In the genomic region with DNA sequence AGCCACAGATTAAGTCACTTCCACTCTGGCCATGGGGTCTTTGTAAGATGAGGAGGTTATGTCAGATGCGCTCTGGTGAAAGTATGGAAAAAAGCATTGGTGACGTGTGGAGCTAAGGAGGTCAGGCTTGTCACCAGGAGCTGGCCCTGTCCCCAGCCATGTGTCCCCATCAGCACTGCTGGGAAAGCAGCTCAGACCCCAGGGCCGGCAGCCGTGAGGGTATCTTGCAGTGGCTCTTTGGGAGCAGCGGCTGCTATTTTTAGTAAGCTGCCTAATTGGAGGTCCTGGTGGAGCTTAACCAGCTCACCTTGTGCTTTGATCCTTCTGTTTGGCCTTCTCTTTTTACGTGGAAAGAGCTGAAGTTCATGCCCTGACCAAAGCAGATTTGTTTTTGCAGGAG, we compare ENCODE assay signal across 20 cellular contexts.
A peak's percentile ranks its signal among the peaks of the same experiment; 100 is the strongest.
DNase-seq lines count a peak whose midpoint lies in the region; ATAC-seq and TF ChIP-seq lines count a peak whose summit lies in the region.
"Had no signal": no experiment of that assay in that cellular context is flagged by ENCODE, and none has a peak within 500 bp of the region (broad histone marks: within the 10 kb centered on the region; RNA-seq: fewer than 3 reads in every experiment).

No MANE protein-coding gene starts in this region.

- peaks cover 19% of the 10 kb centered on the region for H3K4me1 ChIP-seq in CD4-positive, alpha-beta memory T cell (ENCODE audit: insufficient read depth, low read length)
- H3K4me1 ChIP-seq in right atrium auricular region (peaks cover 0 to 85% of the 10 kb centered on the region in 2 donors), tibial nerve (peaks cover 3 to 93% (median 55%) of the 10 kb centered on the region in 4 donors)
- H3K4me1 ChIP-seq: Caco-2 had no signal

- WGBS in tibial nerve, 2 donors: 62 to 75% methylated on average over 6 of the region's 6 CpGs

- intact Hi-C loops in CD4-positive, alpha-beta memory T cell (cut with micrococcal nuclease): no loop called here

- H3K27me3 ChIP-seq in CD4-positive, alpha-beta memory T cell (ENCODE audit: insufficient read depth, low read length): no peaks in the 10 kb centered on the region
- H3K27me3 ChIP-seq in right atrium auricular region: no peaks in the 10 kb centered on the region
- H3K27me3 ChIP-seq in tibial nerve: no peaks in the 10 kb centered on the region
- H3K27me3 ChIP-seq: neural progenitor cell had no signal

- ATAC-seq in T-helper 17 cell (no peak), GM19351 (IDR thresholded peaks at IDR 0.05; ENCODE audit: unreplicated experiment) (no peak)

- peaks cover 22 to 52% (median 26%) of the 10 kb centered on the region in 4 donors for H3K4me1 Mint-ChIP-seq in CD4-positive, alpha-beta memory T cell
- H3K4me1 Mint-ChIP-seq in T-helper 17 cell: peaks cover 35% of the 10 kb centered on the region
- peaks cover 14% of the 10 kb centered on the region for H3K4me1 Mint-ChIP-seq in progenitor cell of endocrine pancreas (ENCODE audit: low read depth)

- H3K4me3 Mint-ChIP-seq in CD4-positive, alpha-beta memory T cell: no peak overlapping the region
- H3K4me3 Mint-ChIP-seq in T-helper 17 cell: no peak overlapping the region
- H3K4me3 Mint-ChIP-seq in progenitor cell of endocrine pancreas (ENCODE audit: low read depth): no peak overlapping the region
- H3K4me3 Mint-ChIP-seq: IgD-negative memory B cell, neural progenitor cell had no signal

- H3K27ac ChIP-seq in CD4-positive, alpha-beta memory T cell (ENCODE audit: low read depth, low read length): no peak overlapping the region
- H3K27ac ChIP-seq in right atrium auricular region: peak overlapping the region; percentile 6 to 58
- peak overlapping the region in 2 of 4 donors; percentile 68 to 87 for H3K27ac ChIP-seq in tibial nerve
- H3K27ac ChIP-seq: neural progenitor cell, WERI-Rb-1 had no signal

- no peaks in the 10 kb centered on the region for H3K36me3 ChIP-seq in CD4-positive, alpha-beta memory T cell (ENCODE audit: insufficient read depth, low read length)
- H3K36me3 ChIP-seq in right atrium auricular region (no peaks in the 10 kb centered on the region), tibial nerve (peaks cover 0 to 3% (median 0%) of the 10 kb centered on the region in 3 donors)
- H3K36me3 ChIP-seq: neural progenitor cell had no signal

- peak overlapping the region; percentile 13 to 76 (median 66) for H3K27ac Mint-ChIP-seq in CD4-positive, alpha-beta memory T cell
- H3K27ac Mint-ChIP-seq in T-helper 17 cell: peak overlapping the region; percentile 73
- H3K27ac Mint-ChIP-seq in progenitor cell of endocrine pancreas: peak overlapping the region; percentile 76
- H3K27ac Mint-ChIP-seq: neural progenitor cell had no signal

- no peaks in the 10 kb centered on the region for H3K27me3 Mint-ChIP-seq in CD4-positive, alpha-beta memory T cell
- H3K27me3 Mint-ChIP-seq in T-helper 17 cell: no peaks in the 10 kb centered on the region
- no peaks in the 10 kb centered on the region for H3K27me3 Mint-ChIP-seq in progenitor cell of endocrine pancreas
- H3K27me3 Mint-ChIP-seq: IgD-negative memory B cell had no signal

- H3K36me3 Mint-ChIP-seq in CD4-positive, alpha-beta memory T cell: peaks cover 0 to 8% of the 10 kb centered on the region in 2 donors
- H3K36me3 Mint-ChIP-seq in T-helper 17 cell (ENCODE audit: low read depth) (no peaks in the 10 kb centered on the region), progenitor cell of endocrine pancreas (ENCODE audit: insufficient read depth) (no peaks in the 10 kb centered on the region)
- H3K36me3 Mint-ChIP-seq: IgD-negative memory B cell had no signal

- H3K9me3 Mint-ChIP-seq in CD4-positive, alpha-beta memory T cell: no peaks in the 10 kb centered on the region
- no peaks in the 10 kb centered on the region for H3K9me3 Mint-ChIP-seq in progenitor cell of endocrine pancreas (ENCODE audit: low read depth)
- H3K9me3 Mint-ChIP-seq: IgD-negative memory B cell, neural progenitor cell had no signal

- H3K4me3 ChIP-seq in CD4-positive, alpha-beta memory T cell (ENCODE audit: low read length in 2 of 2): no peak overlapping the region
- H3K4me3 ChIP-seq in right atrium auricular region (no peak overlapping the region), tibial nerve (no peak overlapping the region)
- H3K4me3 ChIP-seq: neural progenitor cell had no signal

- TF ChIP-seq EP300 in tibial nerve (IDR thresholded peaks at IDR 0.05): no peak

- no peak for TF ChIP-seq POLR2A in tibial nerve (IDR thresholded peaks at IDR 0.05)

- H3K9me3 ChIP-seq in CD4-positive, alpha-beta memory T cell (ENCODE audit: control insufficient read depth in 1 of 2, low read length in 2 of 2): no peaks in the 10 kb centered on the region
- H3K9me3 ChIP-seq in T-helper 17 cell (ENCODE audit: control insufficient read depth, low read length, poor library complexity, severe bottlenecking) (no peaks in the 10 kb centered on the region), right atrium auricular region (no peaks in the 10 kb centered on the region), tibial nerve (no peaks in the 10 kb centered on the region)
- H3K9me3 ChIP-seq: Caco-2 had no signal

- no peak for TF ChIP-seq CTCF in right atrium auricular region (IDR thresholded peaks at IDR 0.05)
- TF ChIP-seq CTCF in progenitor cell of endocrine pancreas (IDR thresholded peaks at IDR 0.05; ENCODE audit: unreplicated experiment): no peak
- no peak for TF ChIP-seq CTCF in tibial nerve (IDR thresholded peaks at IDR 0.05)

- POLR2A ChIA-PET in CD4-positive, alpha-beta memory T cell (lab: Charles Lee; ENCODE audit: partially characterized antibody): interaction anchor here (0.9 kb wide), 1 partner anchor 16 kb away, joined by 3 read pairs; no protein-coding TSS in a partner anchor

- CTCF ChIA-PET in CD4-positive, alpha-beta memory T cell (lab: Charles Lee; ENCODE audit: partially characterized antibody): no interaction called here

- no peak for DNase-seq in CD4-positive, alpha-beta memory T cell
- DNase-seq in T-helper 17 cell (no peak), right atrium auricular region (ENCODE audit: low spot score) (no peak), progenitor cell of endocrine pancreas (ENCODE audit: low spot score, unreplicated experiment) (no peak), tibial nerve (ENCODE audit: low spot score in 2 of 2) (no peak), T-helper 1 cell (no peak), HUDEP-2 (lab: John Stamatoyannopoulos, UW; ENCODE audit: unreplicated experiment in 76 of 76) (no peak)
- DNase-seq: activated CD8-positive, alpha-beta memory T cell treated with anti-CD3 and anti-CD28 coated beads for 24 hours; Caco-2; effector CD8-positive, alpha-beta T cell; EL; H7; head of caudate nucleus; NCI-H1930; NK-92 treated with Interleukin-12 subunit alpha and Interleukin-12 subunit beta, amount 100 ng/mL, for 24 hours; stimulated activated naive CD4-positive, alpha-beta T cell; WERI-Rb-1 had no signal
